ENCODE assay signal across 24 cellular contexts in genomic region chr1:111369645-111370044, GRCh38.
"Had no signal": no experiment of that assay in that cellular context is flagged by ENCODE, and none has a peak within 500 bp of the region (broad histone marks: within the 10 kb centered on the region; RNA-seq: fewer than 3 reads in every experiment).

No MANE protein-coding gene starts in this region.

- H3K27ac ChIP-seq: adrenal gland, cardiac muscle cell, colonic mucosa, gastroesophageal sphincter, hepatocyte, spleen, tibial nerve, VCaP had no signal

- H3K4me2 ChIP-seq: hepatocyte had no signal

- H2AFZ ChIP-seq: hepatocyte had no signal

- H3K4me3 ChIP-seq: adrenal gland, cardiac muscle cell, colonic mucosa, dorsolateral prefrontal cortex, gastroesophageal sphincter, hepatocyte, spleen, tibial nerve had no signal

- H3K4me1 ChIP-seq: adrenal gland, colonic mucosa, gastroesophageal sphincter, spleen, tibial nerve had no signal

- H3K9me3 ChIP-seq: adrenal gland, colonic mucosa, gastroesophageal sphincter, spleen, tibial nerve had no signal

- DNase-seq: activated CD4-positive, alpha-beta T cell treated with anti-CD3 and anti-CD28 coated beads for 48 hours; activated CD4-positive, alpha-beta T cell treated with anti-CD3 and anti-CD28 coated beads, Interleukin-2, amount 50 U/mL, for 48 hours; activated CD8-positive, alpha-beta memory T cell treated with anti-CD3 and anti-CD28 coated beads for 24 hours; activated effector memory CD4-positive, alpha-beta T cell treated with Interleukin-2 at 50 U/mL for 16 hours; activated naive CD4-positive, alpha-beta T cell treated with anti-CD3 and anti-CD28 coated beads for 36 hours; activated naive CD8-positive, alpha-beta T cell treated with anti-CD3 and anti-CD28 coated beads for 36 hours; adrenal gland; aorta; cerebellar nuclear complex; colonic mucosa; dorsolateral prefrontal cortex; effector memory CD4-positive, alpha-beta T cell; erythroblast; left cardiac atrium; mammary epithelial cell; naive thymus-derived CD4-positive, alpha-beta T cell; right cardiac atrium; spleen; stimulated activated naive CD4-positive, alpha-beta T cell had no signal

- H3K27me3 ChIP-seq: adrenal gland, cardiac muscle cell, colonic mucosa, hepatocyte had no signal

- ATAC-seq: gastroesophageal sphincter; left cardiac atrium; naive thymus-derived CD4-positive, alpha-beta T cell; right cardiac atrium had no signal

- H3K36me3 ChIP-seq: adrenal gland, cardiac muscle cell, colonic mucosa, gastroesophageal sphincter, spleen, tibial nerve had no signal

- H3K79me2 ChIP-seq: hepatocyte had no signal
